In genomic region chr12:25970916-25971674, GRCh38 we compare ENCODE assay signal across 14 cellular contexts. TPM values are rescaled to one million over a fixed set of nuclear protein-coding genes. Genes with fewer than 3 reads are reported as not detected.
DNase-seq lines count a peak whose midpoint lies in the region; ATAC-seq and TF ChIP-seq lines count a peak whose summit lies in the region.
"Had no signal": no experiment of that assay in that cellular context is flagged by ENCODE, and none has a peak within 500 bp of the region (broad histone marks: within the 10 kb centered on the region; RNA-seq: fewer than 3 reads in every experiment).

No MANE protein-coding gene starts in this region.

- H2AFZ ChIP-seq in osteoblast (ENCODE audit: low read length): no peak overlapping the region
- H2AFZ ChIP-seq: neural progenitor cell had no signal

- H3K4me3 ChIP-seq in osteoblast (ENCODE audit: insufficient read depth, low read length) (no peak overlapping the region), aorta (ENCODE audit: low read length in 2 of 2) (no peak overlapping the region)
- H3K4me3 ChIP-seq: neural progenitor cell had no signal

- H3K9me3 ChIP-seq in osteoblast (ENCODE audit: low read depth, low read length) (no peaks in the 10 kb centered on the region), aorta (ENCODE audit: control insufficient read depth, low read length) (no peaks in the 10 kb centered on the region)

- intact Hi-C loops in Right ventricle myocardium superior (cut with DNase I): no loop called here
- intact Hi-C loops in cardiac septum (cut with DNase I): no loop called here
- intact Hi-C loops in aorta (cut with DNase I): loop anchor here in 1 of 2 donors (1.0 kb wide), 1 partner anchor 8 kb away; no protein-coding TSS in a partner anchor

- 44% methylated on average over 5 of the region's 5 CpGs for WGBS in aorta, 2 donors

- H4K20me1 ChIP-seq in osteoblast (ENCODE audit: insufficient read depth, low read length): peaks cover 54% of the 10 kb centered on the region

- H3K4me1 ChIP-seq in osteoblast (ENCODE audit: insufficient read depth, low read length) (peaks cover 43% of the 10 kb centered on the region), aorta (ENCODE audit: control insufficient read depth in 1 of 2, insufficient read depth in 2 of 2, low read length in 2 of 2) (peaks cover 5 to 9% of the 10 kb centered on the region in 2 donors)

- H3K4me2 ChIP-seq in osteoblast (ENCODE audit: insufficient read depth, low read length): no peak overlapping the region
- H3K4me2 ChIP-seq: neural progenitor cell had no signal

- peak overlapping the region; percentile 48 for H3K27ac ChIP-seq in osteoblast (ENCODE audit: low read depth, low read length)
- H3K27ac ChIP-seq in aorta (ENCODE audit: low read depth in 1 of 2, low read length in 2 of 2): peak overlapping the region; percentile 44 to 50
- H3K27ac ChIP-seq: neural progenitor cell had no signal

- H3K79me2 ChIP-seq in osteoblast (ENCODE audit: insufficient read depth, low read length): peaks cover 97% of the 10 kb centered on the region

- ATAC-seq in Right ventricle myocardium superior (ENCODE audit: poor library complexity) (peak; percentile 54), aorta (ENCODE audit: low FRiP score) (no peak), GM18873 (IDR thresholded peaks at IDR 0.05; ENCODE audit: low FRiP score, unreplicated experiment) (no peak), HG03520 (IDR thresholded peaks at IDR 0.05; ENCODE audit: unreplicated experiment) (no peak)

- DNase-seq in Right ventricle myocardium superior: no peak
- no peak for DNase-seq in cardiac septum (ENCODE audit: low spot score)
- peak; percentile 34 for DNase-seq in fibroblast of peridontal ligament (ENCODE audit: extremely low read depth)
- no peak for DNase-seq in osteoblast (ENCODE audit: insufficient read length, low spot score, missing footprints)
- no peak for DNase-seq in aorta
- DNase-seq in GM13977 (ENCODE audit: low spot score): no peak
- DNase-seq: ACHN; activated naive CD4-positive, alpha-beta T cell treated with anti-CD3 and anti-CD28 coated beads, Interleukin-2, amount 10 ng/mL, durations not matched to agents 7 days and 5 days; cortex of kidney; NCI-H187 treated with DMSO at 0.1 percent for 48 hours; NCI-H774 had no signal

- H3K27me3 ChIP-seq in osteoblast (ENCODE audit: insufficient read depth, low read length) (no peaks in the 10 kb centered on the region), aorta (ENCODE audit: control insufficient read depth in 1 of 2, insufficient read depth in 2 of 2, low read length in 1 of 2) (no peaks in the 10 kb centered on the region)
- H3K27me3 ChIP-seq: neural progenitor cell had no signal

- TF ChIP-seq CTCF in osteoblast (IDR thresholded peaks at IDR 0.05; ENCODE audit: extremely low read depth, low read depth, low read length) (peak; percentile 29), GM13977 (IDR thresholded peaks at IDR 0.05; ENCODE audit: extremely low read depth, insufficient read depth, missing control alignments) (no peak)

- no peaks in the 10 kb centered on the region for H3K36me3 ChIP-seq in osteoblast (ENCODE audit: insufficient read depth, low read length)
- H3K36me3 ChIP-seq in aorta (ENCODE audit: control insufficient read depth in 1 of 2, insufficient read depth in 2 of 2, low read length in 1 of 2): no peaks in the 10 kb centered on the region
- H3K36me3 ChIP-seq: neural progenitor cell had no signal

- in situ Hi-C loops in GM13977 (cut with MboI; ENCODE audit: low pct_unique_long_range_greater_than_20kb, low sequenced_read_pairs, unreplicated experiment): no loop called here

RNA-seq across cellular contexts. Expression of gene RASSF8, which starts 12.6 kb away (rescaled TPM):
- total RNA-seq in Right ventricle myocardium superior (26.7 TPM), cardiac septum (37.8 TPM), osteoblast (84.3 and 97.4 TPM in 2 replicates), aorta (10 to 100 TPM; 80.9 to 86.7 TPM)
- polyA plus RNA-seq in aorta: 10 to 100 TPM; 10.6 to 13.6 TPM
